ENCODE assay signal across 9 cellular contexts in genomic region chr9:130940693-130941576, GRCh38. TPM values are rescaled to one million over a fixed set of nuclear protein-coding genes. Genes with fewer than 3 reads are reported as not detected.
DNase-seq lines count a peak whose midpoint lies in the region; ATAC-seq and TF ChIP-seq lines count a peak whose summit lies in the region.
"Had no signal": no experiment of that assay in that cellular context is flagged by ENCODE, and none has a peak within 500 bp of the region (broad histone marks: within the 10 kb centered on the region; RNA-seq: fewer than 3 reads in every experiment).

No MANE protein-coding gene starts in this region.

- peak; percentile 49 to 78 for ATAC-seq in left cardiac atrium
- ATAC-seq in HG03039 (IDR thresholded peaks at IDR 0.05; ENCODE audit: unreplicated experiment), result no peak

- POLR2A ChIA-PET in RWPE1 (lab: Yijun Ruan, JAX; ENCODE audit: low non-redundant PET), result interaction anchor here (0.7 kb wide), 1 partner anchor 28 kb away, joined by 3 read pairs; no protein-coding TSS in a partner anchor

- CTCF ChIA-PET in RWPE1 (lab: Yijun Ruan, JAX), result interaction anchor here (0.5 to 1.2 kb wide), 12 partner anchors 16 to 237 kb away, joined by 3 to 11 read pairs (median 4); no protein-coding TSS in a partner anchor

- intact Hi-C loops in left cardiac atrium (cut with DNase I), result loop anchor here (2.0 to 10.0 kb wide), 3 partner anchors 54 to 234 kb away; no protein-coding TSS in a partner anchor

- peak; percentile 97 for DNase-seq in DMS53 (lab: John Stamatoyannopoulos, UW)
- peak in 45 of 76 experiments; percentile 0 to 57 (median 34) for DNase-seq in HUDEP-2 (lab: John Stamatoyannopoulos, UW; ENCODE audit: unreplicated experiment in 76 of 76)
- peak; percentile 99 for DNase-seq in RWPE1 (ENCODE audit: low spot score)
- DNase-seq in activated naive CD4-positive, alpha-beta T cell treated with anti-CD3 and anti-CD28 coated beads, Interleukin-2, amount 50 U/mL, for 16 hours, result peak; percentile 78
- peak; percentile 63 for DNase-seq in left cardiac atrium
- DNase-seq in retinal pigment epithelial cell (ENCODE audit: low read depth), result no peak
- no peak for DNase-seq in HCEC 1CT

- H3K4me3 ChIP-seq in retinal pigment epithelial cell (ENCODE audit: low read length), result no peak overlapping the region
- H3K4me3 ChIP-seq: SJSA1 had no signal

- no peak overlapping the region for H3K27ac ChIP-seq in RWPE1
- H3K27ac ChIP-seq: SJSA1 had no signal

- TF ChIP-seq CTCF in RWPE1 (conservative IDR thresholded peaks at IDR 0.05; ENCODE audit: low read depth) (peak; percentile 99), retinal pigment epithelial cell (conservative IDR thresholded peaks at IDR 0.05; ENCODE audit: low read depth, low read length) (peak; percentile 85)

RNA-seq across cellular contexts. Expression of gene FIBCD1, which starts 1.9 kb away (rescaled TPM):
- 1 to 10 TPM; 1.0 to 2.2 TPM for total RNA-seq in left cardiac atrium

RNA-seq across cellular contexts. Expression of gene QRFP, which starts 44.3 kb away (rescaled TPM):
- not detected for total RNA-seq in left cardiac atrium
- total RNA-seq: SJSA1 had no signal

Comparison
In these comparisons a context has a peak if more than half of its experiments do, and no peak if none do; other contexts are left out.
1. DNase-seq: peak in DMS53 (single experiment), HUDEP-2 (45 of 76), RWPE1 (single experiment), activated naive CD4-positive, alpha-beta T cell treated with anti-CD3 and anti-CD28 coated beads, Interleukin-2, amount 50 U/mL, for 16 hours (single experiment) and left cardiac atrium (single experiment); none in retinal pigment epithelial cell (single experiment) and HCEC 1CT (single experiment).